8 cellular contexts compared by ENCODE assay signal in the genomic region with DNA sequence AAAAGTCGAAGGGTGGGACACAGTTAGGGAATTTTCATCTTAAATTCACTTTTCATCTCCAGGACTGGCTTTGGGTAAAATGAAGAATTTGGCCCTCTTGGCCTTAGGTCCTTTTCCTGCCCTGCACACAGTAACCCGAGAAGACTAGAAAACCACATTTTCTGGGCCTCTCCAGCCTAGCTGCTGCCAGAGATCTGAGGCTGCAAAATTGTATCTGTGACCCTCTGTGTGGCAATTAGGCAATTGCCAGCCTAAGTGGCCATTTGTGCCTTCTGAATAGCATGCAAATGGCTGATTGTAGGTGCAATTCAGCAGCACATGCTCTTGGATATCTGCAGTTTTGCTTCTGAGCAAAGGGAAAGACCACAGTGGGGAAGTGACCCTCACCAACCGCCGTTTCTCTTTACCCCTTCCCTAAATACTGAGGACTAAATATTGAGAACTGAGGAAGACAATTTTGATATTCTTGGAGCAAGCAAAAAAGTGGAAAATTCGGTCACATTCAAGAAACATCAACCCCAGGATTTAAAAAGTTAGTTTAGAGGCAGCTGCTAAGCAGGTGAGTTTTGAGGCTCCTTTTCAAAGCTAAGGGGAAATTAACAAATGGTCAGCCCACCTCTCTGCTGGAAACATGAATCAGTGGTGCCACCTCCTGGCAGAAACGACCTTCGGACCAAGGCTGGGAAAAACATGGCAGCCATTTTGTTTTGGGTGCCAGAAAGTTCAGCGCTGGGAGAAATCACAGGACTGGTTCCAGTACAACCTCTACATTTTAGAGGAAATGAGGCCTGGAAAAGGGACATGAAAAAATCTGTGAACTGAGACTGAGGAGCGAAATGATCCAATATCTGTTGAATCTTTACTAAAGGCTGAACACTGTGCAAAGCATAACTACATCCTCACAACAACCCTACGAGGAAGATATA. TPM values are rescaled to one million over a fixed set of nuclear protein-coding genes. Genes with fewer than 3 reads are reported as not detected.
DNase-seq lines count a peak whose midpoint lies in the region; ATAC-seq and TF ChIP-seq lines count a peak whose summit lies in the region.

No MANE protein-coding gene starts in this region.

- no peak for TF ChIP-seq POLR2A in suprapubic skin (IDR thresholded peaks at IDR 0.05)

- ATAC-seq in HG02623 (IDR thresholded peaks at IDR 0.05; ENCODE audit: unreplicated experiment), result peak; percentile 43

- peak overlapping the region; percentile 100 for H2AFZ ChIP-seq in OCI-LY3 (ENCODE audit: low read depth, low read length)

- peak overlapping the region; percentile 68 for H3K4me2 ChIP-seq in OCI-LY3 (ENCODE audit: low read length)

- peak overlapping the region; percentile 46 for H3K9ac ChIP-seq in OCI-LY3 (ENCODE audit: low read length)

- H3K36me3 ChIP-seq in OCI-LY3 (replicated peaks; ENCODE audit: low read depth, low read length) (no peaks in the 10 kb centered on the region), suprapubic skin (no peaks in the 10 kb centered on the region)

- WGBS in suprapubic skin, result 55% methylated on average over 10 of the region's 10 CpGs

- H3K9me3 ChIP-seq in OCI-LY3 (ENCODE audit: insufficient read depth, low read length), result peaks cover 6% of the 10 kb centered on the region; the same call in 1 of the 2 replicates
- no peaks in the 10 kb centered on the region for H3K9me3 ChIP-seq in suprapubic skin

- DNase-seq in activated CD4-positive, alpha-beta T cell treated with anti-CD3 and anti-CD28 coated beads, Interleukin-2, amount 50 U/mL, for 48 hours, result peak; percentile 41 to 47
- no peak for DNase-seq in activated CD4-positive, alpha-beta T cell treated with anti-CD3 and anti-CD28 coated beads for 1 hour
- DNase-seq in epithelial cell of proximal tubule (ENCODE audit: low read depth) (no peak), retina (peak; percentile 76), suprapubic skin (ENCODE audit: low spot score in 2 of 2) (no peak), NCI-H1694 (lab: John Stamatoyannopoulos, UW) (no peak)

- TF ChIP-seq CTCF in OCI-LY3 (IDR thresholded peaks at IDR 0.05; ENCODE audit: low read depth, low read length) (peak; percentile 91), epithelial cell of proximal tubule (conservative IDR thresholded peaks at IDR 0.05; ENCODE audit: low read depth, low read length) (peak; percentile 93), suprapubic skin (IDR thresholded peaks at IDR 0.05) (no peak)

- H3K27ac ChIP-seq in OCI-LY3 (ENCODE audit: low read length), result no peak overlapping the region
- H3K27ac ChIP-seq in suprapubic skin, result no peak overlapping the region

- H3K79me2 ChIP-seq in OCI-LY3 (ENCODE audit: low read length), result no peaks in the 10 kb centered on the region

- H3K27me3 ChIP-seq in OCI-LY3 (ENCODE audit: low read depth, low read length) (no peaks in the 10 kb centered on the region), suprapubic skin (peaks cover 2% of the 10 kb centered on the region)

- TF ChIP-seq EP300 in suprapubic skin (IDR thresholded peaks at IDR 0.05), result no peak

- H4K20me1 ChIP-seq in OCI-LY3 (ENCODE audit: insufficient read depth, low read length), result no peaks in the 10 kb centered on the region

- H3K4me1 ChIP-seq in OCI-LY3 (ENCODE audit: low read length) (peaks cover 13% of the 10 kb centered on the region), suprapubic skin (peaks cover 3% of the 10 kb centered on the region)

- H3K4me3 ChIP-seq in OCI-LY3 (ENCODE audit: low read length) (peak overlapping the region; percentile 62), epithelial cell of proximal tubule (ENCODE audit: low read depth, low read length) (no peak overlapping the region), suprapubic skin (no peak overlapping the region)

RNA-seq across cellular contexts. Expression of gene PRTG, which starts 56.6 kb away (rescaled TPM):
- total RNA-seq in epithelial cell of proximal tubule, result 4.4 and 10.1 TPM in 2 replicates
- under 1 TPM in 3 of 4 donors, not detected in 1; 0.08 to 0.49 (median 0.24) TPM for total RNA-seq in suprapubic skin

Comparison
In these comparisons a context has a peak if more than half of its experiments do, and no peak if none do; other contexts are left out.
1. DNase-seq: peak in activated CD4-positive, alpha-beta T cell treated with anti-CD3 and anti-CD28 coated beads, Interleukin-2, amount 50 U/mL, for 48 hours (2 of 2) and retina (single experiment); none in activated CD4-positive, alpha-beta T cell treated with anti-CD3 and anti-CD28 coated beads for 1 hour (single experiment), epithelial cell of proximal tubule (single experiment), suprapubic skin (0 of 2) and NCI-H1694 (single experiment).
2. CTCF ChIP-seq: peak in OCI-LY3 (single experiment) and epithelial cell of proximal tubule (single experiment); none in suprapubic skin (0 of 2).